28 cellular contexts compared by ENCODE assay signal in the genomic region with DNA sequence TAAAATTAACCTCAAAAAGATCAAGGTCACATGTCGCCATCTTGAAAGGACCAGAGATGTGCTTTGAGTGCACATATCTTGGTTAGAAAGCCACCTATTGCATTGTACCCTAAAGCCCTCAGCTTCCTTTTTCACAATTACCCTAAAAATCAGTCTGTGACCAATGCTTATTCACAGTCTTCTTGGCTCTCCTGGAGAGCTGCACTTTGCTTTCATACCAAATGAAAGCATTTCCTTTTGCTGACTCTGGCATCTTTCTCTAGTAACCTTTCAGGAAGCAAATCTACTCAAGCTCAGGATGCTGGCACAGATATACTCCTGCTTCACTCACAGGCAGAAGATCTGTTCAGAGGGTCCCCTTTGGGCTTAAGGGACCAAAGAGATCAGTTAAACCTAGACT.
"Had no signal": no experiment of that assay in that cellular context is flagged by ENCODE, and none has a peak within 500 bp of the region (broad histone marks: within the 10 kb centered on the region; RNA-seq: fewer than 3 reads in every experiment).

No MANE protein-coding gene starts in this region.

- H3K4me1 ChIP-seq: colonic mucosa, esophagus squamous epithelium, gastrocnemius medialis, left lung, lower lobe of right lung had no signal

- H3K27ac ChIP-seq: colonic mucosa, epithelial cell of prostate, esophagus squamous epithelium, gastrocnemius medialis, heart right ventricle, left lung, lower lobe of right lung had no signal

- H3K27me3 Mint-ChIP-seq: dendritic cell treated with granulocyte-macrophage colony-stimulating factor and Interleukin-4, amounts not matched to agents 40 ng/mL and 50 ng/mL, for 4 days; naive B cell had no signal

- H3K36me3 Mint-ChIP-seq: mesothelial cell of epicardium, naive B cell had no signal

- ATAC-seq: effector memory CD8-positive, alpha-beta T cell; esophagus mucosa; gastrocnemius medialis; heart right ventricle; left cardiac atrium; left lung; left ventricle myocardium superior; lower lobe of right lung; mucosa of descending colon had no signal

- DNase-seq: colonic mucosa; cortex of kidney; effector CD8-positive, alpha-beta T cell; effector memory CD8-positive, alpha-beta T cell; endodermal cell; erythroblast; esophagus squamous epithelium; foreskin fibroblast; foreskin melanocyte; gastrocnemius medialis; glutamatergic neuron; head of caudate nucleus; heart right ventricle; hippocampal formation; left cardiac atrium; left lung; left ventricle myocardium superior; lower lobe of right lung; mesenchymal stem cell; mucosa of descending colon; naive B cell had no signal

- H3K36me3 ChIP-seq: colonic mucosa, esophagus squamous epithelium, gastrocnemius medialis, heart right ventricle, left lung, lower lobe of right lung had no signal

- FAIRE-seq: endometrium, islet of Langerhans, keratinocyte had no signal

- H3K4me1 Mint-ChIP-seq: endodermal cell, naive B cell had no signal

- H3K9me3 ChIP-seq: colonic mucosa, esophagus squamous epithelium, gastrocnemius medialis, left lung, lower lobe of right lung, mucosa of descending colon had no signal

- H3K27ac Mint-ChIP-seq: dendritic cell treated with granulocyte-macrophage colony-stimulating factor and Interleukin-4, amounts not matched to agents 40 ng/mL and 50 ng/mL, for 4 days; effector memory CD8-positive, alpha-beta T cell; endodermal cell; mesothelial cell of epicardium had no signal

- H3K4me3 Mint-ChIP-seq: dendritic cell treated with granulocyte-macrophage colony-stimulating factor and Interleukin-4, amounts not matched to agents 40 ng/mL and 50 ng/mL, for 4 days; effector memory CD8-positive, alpha-beta T cell; endodermal cell; mesothelial cell of epicardium; naive B cell had no signal

- H3K4me3 ChIP-seq: colonic mucosa, esophagus squamous epithelium, gastrocnemius medialis, heart right ventricle, left lung, lower lobe of right lung, mucosa of descending colon had no signal

- H3K27me3 ChIP-seq: colonic mucosa, esophagus squamous epithelium, left lung had no signal
